1 cellular context compared by ENCODE assay signal in the genomic region with DNA sequence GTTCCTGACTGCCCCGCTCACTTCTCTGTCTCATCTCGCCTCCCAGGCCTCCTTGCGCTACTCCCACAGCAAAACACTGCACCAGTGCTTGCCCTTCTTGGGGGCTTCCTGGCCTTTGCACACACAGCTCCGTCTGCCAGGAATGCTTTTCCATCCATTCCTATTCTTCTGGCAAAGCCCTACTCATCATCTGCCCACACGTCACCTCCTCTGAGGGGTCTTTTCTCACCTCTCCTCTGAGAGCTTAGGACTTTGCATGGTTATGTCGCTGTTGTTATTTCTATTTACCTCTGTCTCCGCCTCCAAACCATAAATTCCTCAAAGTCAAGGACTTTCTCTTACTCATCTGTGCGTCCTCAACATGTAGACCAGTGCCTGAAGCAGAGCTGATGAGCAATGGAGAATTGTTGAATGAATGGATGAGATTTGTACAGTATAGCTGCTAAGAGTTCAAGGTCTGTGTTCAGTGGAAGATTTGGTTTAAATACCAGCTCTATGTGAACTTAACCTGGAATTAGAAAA.
TF ChIP-seq lines count a peak whose summit lies in the region.

No MANE protein-coding gene starts in this region.

TF ChIP-seq in SK-N-SH treated with all-trans-retinoic acid at 6 μM for 48 hours, 23 proteins besides CTCF, POLR2A, EP300 and RAD21 (continued from another document):
- TF ChIP-seq GLIS3 (CRISPR knock-in tag; IDR thresholded peaks at IDR 0.05) (no peak), PATZ1 (CRISPR knock-in tag; IDR thresholded peaks at IDR 0.05; ENCODE audit: borderline replicate concordance) (no peak)
- TF ChIP-seq, protein P1, sequence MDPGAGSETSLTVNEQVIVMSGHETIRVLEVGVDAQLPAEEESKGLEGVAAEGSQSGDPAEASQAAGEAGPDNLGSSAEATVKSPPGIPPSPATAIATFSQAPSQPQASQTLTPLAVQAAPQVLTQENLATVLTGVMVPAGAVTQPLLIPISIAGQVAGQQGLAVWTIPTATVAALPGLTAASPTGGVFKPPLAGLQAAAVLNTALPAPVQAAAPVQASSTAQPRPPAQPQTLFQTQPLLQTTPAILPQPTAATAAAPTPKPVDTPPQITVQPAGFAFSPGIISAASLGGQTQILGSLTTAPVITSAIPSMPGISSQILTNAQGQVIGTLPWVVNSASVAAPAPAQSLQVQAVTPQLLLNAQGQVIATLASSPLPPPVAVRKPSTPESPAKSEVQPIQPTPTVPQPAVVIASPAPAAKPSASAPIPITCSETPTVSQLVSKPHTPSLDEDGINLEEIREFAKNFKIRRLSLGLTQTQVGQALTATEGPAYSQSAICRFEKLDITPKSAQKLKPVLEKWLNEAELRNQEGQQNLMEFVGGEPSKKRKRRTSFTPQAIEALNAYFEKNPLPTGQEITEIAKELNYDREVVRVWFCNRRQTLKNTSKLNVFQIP (CRISPR knock-in tag; IDR thresholded peaks at IDR 0.05; ENCODE audit: borderline replicate concordance, low read depth) = no peak
